Comparison of ENCODE assay signal across 27 cellular contexts in the genomic region with DNA sequence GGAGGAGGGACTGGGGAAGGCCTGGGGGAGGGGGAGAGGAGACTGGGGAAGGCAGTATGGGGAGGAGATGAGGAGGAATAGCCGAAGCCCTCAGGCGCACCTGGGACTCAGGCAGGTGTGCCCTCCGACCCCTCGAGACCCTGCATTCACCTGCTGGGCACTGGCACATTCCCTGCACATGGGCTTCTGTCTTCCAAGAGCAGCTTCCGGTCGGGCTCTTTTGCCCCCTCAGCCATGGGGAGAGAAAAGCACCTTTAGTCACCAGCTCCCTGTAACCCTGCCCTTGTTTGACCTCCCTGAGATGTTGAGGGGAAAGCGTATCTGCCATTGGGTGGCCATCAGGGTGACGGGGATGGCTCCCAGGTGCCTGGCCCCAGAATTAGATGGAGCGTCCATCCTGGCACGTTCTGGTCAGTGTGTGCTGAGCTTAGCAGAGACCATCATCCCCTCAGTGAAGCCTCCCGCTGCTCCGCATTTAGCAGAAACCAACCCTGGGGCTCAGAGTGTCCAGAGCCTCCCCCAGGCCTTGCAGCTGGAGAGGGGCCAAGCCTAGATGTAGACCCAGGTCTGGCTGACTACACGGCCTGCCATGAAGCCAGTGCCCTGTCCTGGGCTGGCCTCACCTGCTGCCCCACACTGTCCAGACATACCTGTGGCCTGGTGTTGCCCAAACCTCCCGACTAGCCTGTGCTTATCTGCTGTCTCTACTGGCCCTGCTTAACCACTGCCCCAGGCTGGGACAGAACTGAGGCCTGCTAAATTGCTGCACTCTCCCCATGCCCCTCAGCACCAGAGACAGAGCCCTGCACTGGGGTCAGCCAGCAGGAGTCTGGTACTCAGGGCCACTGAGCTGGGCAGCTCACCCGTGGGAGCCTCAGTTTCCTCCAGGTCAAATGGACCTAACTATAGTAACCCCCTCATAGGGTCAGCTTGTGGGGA. TPM values are rescaled to one million over a fixed set of nuclear protein-coding genes. Genes with fewer than 3 reads are reported as not detected.
"Had no signal": no experiment of that assay in that cellular context is flagged by ENCODE, and none has a peak within 500 bp of the region (broad histone marks: within the 10 kb centered on the region; RNA-seq: fewer than 3 reads in every experiment).

No MANE protein-coding gene starts in this region.

- H3K4me1 ChIP-seq: left lung, parathyroid adenoma, psoas muscle, sigmoid colon had no signal

- H3K9me3 ChIP-seq: body of pancreas, left lung, psoas muscle, sigmoid colon, vagina had no signal

- DNase-seq: activated CD4-positive, alpha-beta T cell treated with anti-CD3 and anti-CD28 coated beads for 4 hours; activated CD4-positive, alpha-beta T cell treated with anti-CD3 and anti-CD28 coated beads, Interleukin-2, amount 50 U/mL, for 4 hours; activated CD4-positive, CD25-positive, alpha-beta regulatory T cell; activated naive CD4-positive, alpha-beta T cell treated with Interleukin-2 at 50 U/mL for 16 hours; activated T-cell treated with anti-CD3 and anti-CD28 coated beads for 4 hours; activated T-cell treated with anti-CD3 and anti-CD28 coated beads, Interleukin-2, amount 50 U/mL, for 72 hours; anterior cingulate cortex; body of pancreas; head of caudate nucleus; hypothalamus; immature natural killer cell; naive B cell; nephron progenitor cell; sigmoid colon; small intestine; stimulated activated CD4-positive, alpha-beta T cell treated with anti-CD3 and anti-CD28 coated beads, Interleukin-4, amount 100 ng/mL, for 24 hours; T-helper 1 cell had no signal

- H3K27ac ChIP-seq: cardiac muscle cell, left lung, parathyroid adenoma, psoas muscle, vagina had no signal

- ATAC-seq: activated T-cell treated with anti-CD3 and anti-CD28 coated beads, Interleukin-2, amount 50 U/mL, for 72 hours; body of pancreas; left lung; stimulated activated effector memory CD8-positive, alpha-beta T cell treated with anti-CD3 and anti-CD28 coated beads, Interleukin-12 subunit alpha, Interleukin-12 subunit beta, amount 100 ng/mL, for 72 hours had no signal

- H3K27me3 ChIP-seq: vagina had no signal

- H3K4me3 ChIP-seq: body of pancreas, cardiac muscle cell, coronary artery, left lung, psoas muscle, sigmoid colon, vagina had no signal

- FAIRE-seq: endothelial cell of umbilical vein, small intestine had no signal

- H3K36me3 ChIP-seq: cardiac muscle cell, left lung, sigmoid colon, vagina had no signal

RNA-seq across cellular contexts. Expression of gene ANO1, which starts 6.2 kb away (rescaled TPM):
- total RNA-seq: activated T-cell treated with anti-CD3 and anti-CD28 coated beads, Interleukin-2, amount 50 U/mL, for 72 hours; fibroblast of villous mesenchyme; lung microvascular endothelial cell had no signal
